Comparison of ENCODE assay signal across 8 cellular contexts in genomic region chr1:61043010-61043820, GRCh38. TPM values are rescaled to one million over a fixed set of nuclear protein-coding genes. Genes with fewer than 3 reads are reported as not detected.
DNase-seq lines count a peak whose midpoint lies in the region; TF ChIP-seq lines count a peak whose summit lies in the region.

No MANE protein-coding gene starts in this region.

- TF ChIP-seq CTCF in cardiac muscle cell (IDR thresholded peaks at IDR 0.05; ENCODE audit: low read depth, low read length): peak; percentile 87
- peak; percentile 81 for TF ChIP-seq CTCF in parathyroid adenoma (IDR thresholded peaks at IDR 0.05)

- no peak overlapping the region for H3K27ac ChIP-seq in HUES48 (ENCODE audit: low read depth, low read length)
- H3K27ac ChIP-seq in cardiac muscle cell: no peak overlapping the region
- H3K27ac ChIP-seq in parathyroid adenoma: peak overlapping the region; percentile 74
- H3K27ac ChIP-seq in thymus (ENCODE audit: low read depth): peak overlapping the region; percentile 21

- peak overlapping the region; percentile 95 for H3K4me2 ChIP-seq in parathyroid adenoma (ENCODE audit: low read length)

- H3K27me3 ChIP-seq in HUES48 (ENCODE audit: control insufficient read depth, insufficient read depth, low read length): peaks cover 47% of the 10 kb centered on the region
- H3K27me3 ChIP-seq in cardiac muscle cell: peaks cover 47% of the 10 kb centered on the region
- H3K27me3 ChIP-seq in parathyroid adenoma (ENCODE audit: control insufficient read depth, insufficient read depth, low read length): no peaks in the 10 kb centered on the region
- H3K27me3 ChIP-seq in thymus (ENCODE audit: control insufficient read depth, insufficient read depth): peaks cover 7% of the 10 kb centered on the region

- H2AFZ ChIP-seq in parathyroid adenoma: peak overlapping the region; percentile 98

- H3K4me1 ChIP-seq in HUES48 (ENCODE audit: control insufficient read depth, insufficient read depth, low read length) (peaks cover 12% of the 10 kb centered on the region; the same call in 1 of the 2 replicates), cardiac muscle cell (ENCODE audit: low read depth) (no peaks in the 10 kb centered on the region), parathyroid adenoma (no peaks in the 10 kb centered on the region), thymus (ENCODE audit: control insufficient read depth, insufficient read depth, low read length) (peaks cover 3% of the 10 kb centered on the region)

- H3K9me3 ChIP-seq in HUES48 (ENCODE audit: control insufficient read depth, insufficient read depth, low read length) (no peaks in the 10 kb centered on the region), cardiac muscle cell (ENCODE audit: low read depth) (no peaks in the 10 kb centered on the region), parathyroid adenoma (ENCODE audit: control insufficient read depth, low read length) (no peaks in the 10 kb centered on the region), thymus (ENCODE audit: control insufficient read depth) (no peaks in the 10 kb centered on the region)

- H3K79me2 ChIP-seq in parathyroid adenoma: no peaks in the 10 kb centered on the region

- H3K4me3 ChIP-seq in HUES48 (ENCODE audit: low read depth, low read length) (peak overlapping the region; percentile 63), cardiac muscle cell (peak overlapping the region; percentile 4), parathyroid adenoma (ENCODE audit: low read depth, low read length) (peak overlapping the region; percentile 56), thymus (ENCODE audit: low read length) (peak overlapping the region; percentile 55)

- 10% methylated on average over 85 of the region's 85 CpGs for WGBS in thymus

- peak overlapping the region; percentile 72 for H3K9ac ChIP-seq in HUES48 (ENCODE audit: low read depth, low read length)
- H3K9ac ChIP-seq in parathyroid adenoma: peak overlapping the region; percentile 46

- H3K36me3 ChIP-seq in HUES48 (ENCODE audit: control insufficient read depth, insufficient read depth, low read length) (no peaks in the 10 kb centered on the region), cardiac muscle cell (no peaks in the 10 kb centered on the region), parathyroid adenoma (ENCODE audit: control insufficient read depth, insufficient read depth, low read length) (no peaks in the 10 kb centered on the region), thymus (ENCODE audit: control insufficient read depth, insufficient read depth) (no peaks in the 10 kb centered on the region)

- DNase-seq in NCI-H1092 treated with DMSO at 0.1 percent for 48 hours (lab: John Stamatoyannopoulos, UW): peak; percentile 38
- no peak for DNase-seq in NCI-H1092 (lab: John Stamatoyannopoulos, UW)
- peak; percentile 47 for DNase-seq in SKM-1 (lab: John Stamatoyannopoulos, UW; ENCODE audit: unreplicated experiment)
- DNase-seq in activated naive CD8-positive, alpha-beta T cell treated with anti-CD3 and anti-CD28 coated beads, Interleukin-2, amount 50 U/mL, for 16 hours (ENCODE audit: low read depth, low spot score): peak; percentile 72
- DNase-seq in cardiac muscle cell (ENCODE audit: low read depth in 1 of 2, low spot score in 1 of 2): peak; percentile 80 to 87

RNA-seq across cellular contexts. Expression of gene NFIA, which starts 39.1 kb away (rescaled TPM):
- total RNA-seq in cardiac muscle cell: 12.0 and 14.9 TPM in 2 replicates
- polyA plus RNA-seq in cardiac muscle cell (10.1 and 18.3 TPM in 2 replicates), thymus (10.3 TPM)

Comparison
In these comparisons a context has a peak if more than half of its experiments do, and no peak if none do; other contexts are left out.
1. H3K27ac ChIP-seq: peak in parathyroid adenoma (single experiment) and thymus (single experiment); none in HUES48 (single experiment) and cardiac muscle cell (single experiment).
2. H3K4me3 ChIP-seq: peak in every context shown above with its lines; median percentile 63 in HUES48; 56 in parathyroid adenoma; 55 in thymus; 4 in cardiac muscle cell.